In genomic region chr1:188794969-188795368, GRCh38 we compare ENCODE assay signal across 27 cellular contexts.
DNase-seq lines count a peak whose midpoint lies in the region; ATAC-seq, FAIRE-seq and TF ChIP-seq lines count a peak whose summit lies in the region.
"Had no signal": no experiment of that assay in that cellular context is flagged by ENCODE, and none has a peak within 500 bp of the region (broad histone marks: within the 10 kb centered on the region; RNA-seq: fewer than 3 reads in every experiment).

No MANE protein-coding gene starts in this region.

- no peak overlapping the region for H2BK15ac ChIP-seq in H1 (ENCODE audit: low read length)

- H3K4me3 ChIP-seq in A549 (no peak overlapping the region), MM.1S (ENCODE audit: low read length) (no peak overlapping the region), H1 (ENCODE audit: extremely low read depth in 1 of 4, insufficient read depth in 2 of 4, low read depth in 3 of 4, low read length in 4 of 4) (no peak overlapping the region)
- H3K4me3 ChIP-seq: BLaER1, GM12878 had no signal

- FAIRE-seq in A549 (lab: Jason Lieb, UNC) (peak; percentile 7), H1 (lab: Jason Lieb, UNC) (no peak)
- FAIRE-seq: GM12878, GM12892, GM18507 had no signal

- H3K79me2 ChIP-seq in MM.1S (ENCODE audit: low read length) (no peaks in the 10 kb centered on the region), H1 (ENCODE audit: control insufficient read depth in 1 of 2, insufficient read depth in 2 of 2, low read length in 2 of 2) (no peaks in the 10 kb centered on the region)

- no peak overlapping the region for H3K56ac ChIP-seq in H1 (replicated peaks; ENCODE audit: insufficient read length, low read depth, low read length)

- no peak overlapping the region for H4K8ac ChIP-seq in H1 (ENCODE audit: extremely low read depth, insufficient read depth, low read length)

- H2BK20ac ChIP-seq in H1 (ENCODE audit: low read length), result no peak overlapping the region

- no peak overlapping the region for H3K4me2 ChIP-seq in A549
- peak overlapping the region; percentile 12; the same call in 1 of the 2 replicates for H3K4me2 ChIP-seq in MM.1S (ENCODE audit: low read depth, low read length)
- no peak overlapping the region for H3K4me2 ChIP-seq in H1 (ENCODE audit: insufficient read depth in 1 of 2, low read depth in 2 of 2, low read length in 2 of 2)
- H3K4me2 ChIP-seq: BLaER1 had no signal

- H3K27ac ChIP-seq in A549, result no peak overlapping the region
- no peak overlapping the region; the same call in 1 of the 2 replicates for H3K27ac ChIP-seq in MM.1S (ENCODE audit: low read length)
- H3K27ac ChIP-seq in H1 (ENCODE audit: low read depth, low read length), result no peak overlapping the region
- H3K27ac ChIP-seq: 22Rv1, BLaER1 had no signal

- no peak overlapping the region for H3K23ac ChIP-seq in H1 (ENCODE audit: insufficient read length)

- H3K4me3 Mint-ChIP-seq in osteocyte (ENCODE audit: unreplicated experiment), result no peak overlapping the region
- H3K4me3 Mint-ChIP-seq: CD14-positive monocyte; CD4-positive, alpha-beta memory T cell; CD4-positive, CD25-positive, alpha-beta regulatory T cell; CD8-positive, alpha-beta memory T cell had no signal

- no peak overlapping the region for H4K91ac ChIP-seq in H1 (replicated peaks; ENCODE audit: insufficient read length, low read length)

- TF ChIP-seq EP300 in A549 (IDR thresholded peaks at IDR 0.05), result no peak
- TF ChIP-seq EP300 in H1 (IDR thresholded peaks at IDR 0.05; ENCODE audit: borderline replicate concordance in 1 of 2, low read depth in 2 of 2, low read length in 2 of 2), result no peak

- H3F3A ChIP-seq in MM.1S (ENCODE audit: insufficient read depth, low read length), result no peaks in the 10 kb centered on the region; the same call in 1 of the 2 replicates

- H2BK5ac ChIP-seq in H1 (ENCODE audit: low read depth, low read length), result no peak overlapping the region

- H3K36me3 ChIP-seq in MM.1S (replicated peaks; ENCODE audit: insufficient read depth, low read length) (no peaks in the 10 kb centered on the region), H1 (ENCODE audit: control insufficient read depth in 2 of 4, insufficient read depth in 4 of 4, low read length in 3 of 4) (no peaks in the 10 kb centered on the region; a peak in 1 of 8 replicates)
- H3K36me3 ChIP-seq: BE2C, BLaER1 had no signal

- H3K9me3 ChIP-seq in A549 (no peaks in the 10 kb centered on the region), MM.1S (replicated peaks; ENCODE audit: insufficient read depth, low read length) (no peaks in the 10 kb centered on the region), H1 (ENCODE audit: insufficient read depth in 2 of 2, low read depth in 1 of 2, low read length in 1 of 2) (no peaks in the 10 kb centered on the region)
- H3K9me3 ChIP-seq: BE2C, BLaER1 had no signal

- no peak for DNase-seq in A549 (ENCODE audit: low read depth in 1 of 2, low spot score in 1 of 2)
- DNase-seq in MM.1S, result peak; percentile 73
- DNase-seq in OCI-M1 (lab: John Stamatoyannopoulos, UW), result peak; percentile 18
- DNase-seq in H1 (ENCODE audit: low read depth in 1 of 2, low spot score in 2 of 2), result no peak
- no peak for DNase-seq in osteocyte (ENCODE audit: extremely low spot score, unreplicated experiment)
- no peak for DNase-seq in mesenteric fat pad (ENCODE audit: low spot score)
- DNase-seq in NCI-H2196 (lab: John Stamatoyannopoulos, UW; ENCODE audit: unreplicated experiment), result no peak
- DNase-seq: ACHN; BE2C; C1 segment of cervical spinal cord; CD4-positive, alpha-beta memory T cell; CD4-positive, CD25-positive, alpha-beta regulatory T cell; CD8-positive, alpha-beta memory T cell; COR-L47; DMS 273 treated with DMSO at 0.1 percent for 48 hours; DMS153; DMS53; DMS79; DND-41; EL; GDM1 had no signal

- no peak overlapping the region for H2BK12ac ChIP-seq in H1 (ENCODE audit: low read depth, low read length)

- H3K4me1 ChIP-seq in A549, result no peaks in the 10 kb centered on the region
- H3K4me1 ChIP-seq in MM.1S (ENCODE audit: low read length), result peaks cover 6% of the 10 kb centered on the region; the same call in 1 of the 2 replicates
- no peaks in the 10 kb centered on the region for H3K4me1 ChIP-seq in H1 (replicated peaks in 1 of 4; ENCODE audit: control insufficient read depth in 3 of 4, insufficient read depth in 4 of 4, low read length in 3 of 4)
- H3K4me1 ChIP-seq: BE2C, BLaER1 had no signal

- POLR2A ChIA-PET in A549 (lab: Yijun Ruan, JAX), result no interaction called here
- POLR2A ChIA-PET in H1 (lab: Charles Lee; ENCODE audit: partially characterized antibody), result no interaction called here

- H3K9ac ChIP-seq in MM.1S (ENCODE audit: low read length) (no peak overlapping the region), H1 (replicated peaks in 1 of 4; ENCODE audit: extremely low read depth in 1 of 4, low read depth in 3 of 4, low read length in 3 of 4) (no peak overlapping the region)
- H3K9ac ChIP-seq: BLaER1 had no signal

- H3K27me3 ChIP-seq in MM.1S (replicated peaks; ENCODE audit: insufficient read depth, low read length) (no peaks in the 10 kb centered on the region), H1 (replicated peaks in 1 of 4; ENCODE audit: control insufficient read depth in 3 of 4, extremely low read depth in 1 of 4, insufficient read depth in 3 of 4, low read length in 3 of 4) (no peaks in the 10 kb centered on the region)
- H3K27me3 ChIP-seq: BE2C, BLaER1 had no signal

- H4K20me1 ChIP-seq in MM.1S (ENCODE audit: insufficient read depth, low read length), result no peaks in the 10 kb centered on the region
- H4K20me1 ChIP-seq in H1 (replicated peaks in 1 of 2; ENCODE audit: control insufficient read depth in 1 of 2, insufficient read depth in 2 of 2, low read length in 2 of 2), result no peaks in the 10 kb centered on the region
- H4K20me1 ChIP-seq: BLaER1 had no signal

- no peaks in the 10 kb centered on the region for H3K36me3 Mint-ChIP-seq in osteocyte (ENCODE audit: unreplicated experiment)
- H3K36me3 Mint-ChIP-seq: CD14-positive monocyte; CD4-positive, alpha-beta memory T cell; CD4-positive, CD25-positive, alpha-beta regulatory T cell had no signal

- no peak overlapping the region for H3K14ac ChIP-seq in H1 (ENCODE audit: insufficient read length)

- H3K27ac Mint-ChIP-seq in osteocyte (ENCODE audit: unreplicated experiment), result no peak overlapping the region
- H3K27ac Mint-ChIP-seq: CD14-positive monocyte; CD4-positive, alpha-beta memory T cell; CD4-positive, CD25-positive, alpha-beta regulatory T cell; CD8-positive, alpha-beta memory T cell had no signal

- TF ChIP-seq POLR2A in A549 (IDR thresholded peaks at IDR 0.05; ENCODE audit: low read length), result no peak
- TF ChIP-seq POLR2A in H1 (IDR thresholded peaks at IDR 0.05; ENCODE audit: control extremely low read depth in 1 of 2, low read depth in 2 of 2, low read length in 2 of 2), result no peak

- H3K4me1 Mint-ChIP-seq in osteocyte (ENCODE audit: unreplicated experiment), result no peaks in the 10 kb centered on the region
- H3K4me1 Mint-ChIP-seq: CD14-positive monocyte; CD4-positive, alpha-beta memory T cell; CD4-positive, CD25-positive, alpha-beta regulatory T cell; CD8-positive, alpha-beta memory T cell had no signal

- TF ChIP-seq RAD21 in A549 (conservative IDR thresholded peaks at IDR 0.05 in 1 of 2, IDR thresholded peaks at IDR 0.05 in 1 of 2) (no peak), H1 (IDR thresholded peaks at IDR 0.05 in 1 of 2, conservative IDR thresholded peaks at IDR 0.05 in 1 of 2; ENCODE audit: low read depth in 2 of 2, low read length in 2 of 2) (no peak)

- no peak overlapping the region for H2BK120ac ChIP-seq in H1 (replicated peaks; ENCODE audit: low read depth, low read length)

- no peaks in the 10 kb centered on the region for H3K23me2 ChIP-seq in H1 (ENCODE audit: low read depth, low read length)

- H3K18ac ChIP-seq in H1 (ENCODE audit: extremely low read depth, low read length), result no peak overlapping the region

- H3K4ac ChIP-seq in H1 (replicated peaks; ENCODE audit: insufficient read length, low read depth, low read length), result no peak overlapping the region

- ATAC-seq in A549, result no peak
- ATAC-seq: GM12878 had no signal

- peaks cover 9% of the 10 kb centered on the region for H3K9me3 Mint-ChIP-seq in osteocyte (ENCODE audit: unreplicated experiment)

- no peaks in the 10 kb centered on the region for H3K9me2 ChIP-seq in MM.1S (replicated peaks; ENCODE audit: insufficient read depth, low read length)

- no peak overlapping the region for H2AK5ac ChIP-seq in H1 (ENCODE audit: low read depth, low read length)

- TF ChIP-seq CTCF in A549 (IDR thresholded peaks at IDR 0.05) (no peak), MM.1S (IDR thresholded peaks at IDR 0.05; ENCODE audit: low read length) (no peak), H1 (IDR thresholded peaks at IDR 0.05; ENCODE audit: control extremely low read depth in 1 of 3, insufficient read depth in 1 of 3, low read depth in 1 of 3, low read length in 3 of 3) (no peak), osteocyte (IDR thresholded peaks at IDR 0.05) (no peak)

- CTCF ChIA-PET in A549 (lab: Yijun Ruan, JAX), result interaction anchor here (0.7 kb wide), 1 partner anchor 13 kb away, joined by 3 read pairs; no protein-coding TSS in a partner anchor
- CTCF ChIA-PET in H1 (lab: Charles Lee; ENCODE audit: partially characterized antibody), result interaction anchor here (1.9 kb wide), 1 partner anchor 13 kb away, joined by 12 read pairs; no protein-coding TSS in a partner anchor

- H2AFZ ChIP-seq in MM.1S (ENCODE audit: low read length) (no peak overlapping the region), H1 (ENCODE audit: low read length) (0 out of 2 replicates have a peak overlapping the region, but pooled peaks have one; percentile 46)

- no peak overlapping the region for H4K5ac ChIP-seq in H1 (ENCODE audit: insufficient read length, low read depth, low read length)

- H3K27me3 Mint-ChIP-seq in osteocyte (ENCODE audit: unreplicated experiment), result no peaks in the 10 kb centered on the region
- H3K27me3 Mint-ChIP-seq: CD4-positive, alpha-beta memory T cell; CD4-positive, CD25-positive, alpha-beta regulatory T cell; CD8-positive, alpha-beta memory T cell had no signal

- no peaks in the 10 kb centered on the region for H3K79me1 ChIP-seq in H1 (ENCODE audit: low read depth, low read length)

TF ChIP-seq in A549, 52 proteins besides CTCF, POLR2A, EP300 and RAD21 (continues in another document):
- no peak for TF ChIP-seq CHD4 (IDR thresholded peaks at IDR 0.05; ENCODE audit: borderline replicate concordance)
- TF ChIP-seq NPAS2 (CRISPR knock-in tag; IDR thresholded peaks at IDR 0.05; ENCODE audit: borderline replicate concordance), result no peak
- no peak for TF ChIP-seq HES2 (IDR thresholded peaks at IDR 0.05)

TF ChIP-seq in H1, 55 proteins besides CTCF, POLR2A, EP300 and RAD21 (continues in another document):
- no peak for TF ChIP-seq SAP30 (IDR thresholded peaks at IDR 0.05; ENCODE audit: insufficient read depth, insufficient replicate concordance, low read length)
- TF ChIP-seq RXRA (IDR thresholded peaks at IDR 0.05; ENCODE audit: insufficient read depth, low read depth, low read length), result no peak
- TF ChIP-seq GABPA (IDR thresholded peaks at IDR 0.05; ENCODE audit: borderline replicate concordance, insufficient read depth, low read length), result no peak
- no peak for TF ChIP-seq POU5F1 (IDR thresholded peaks at IDR 0.05; ENCODE audit: low read depth, low read length)
- no peak for TF ChIP-seq EZH2 (IDR thresholded peaks at IDR 0.05; ENCODE audit: low read depth, low read length, severe bottlenecking)
- TF ChIP-seq KDM5A (IDR thresholded peaks at IDR 0.05; ENCODE audit: low read length), result no peak
- no peak for TF ChIP-seq SIRT6 (IDR thresholded peaks at IDR 0.05; ENCODE audit: low read length)

Comparison
In these comparisons a context has a peak if more than half of its experiments do, and no peak if none do; other contexts are left out.
1. DNase-seq: peak in MM.1S (single experiment) and OCI-M1 (single experiment); none in A549 (0 of 2), H1 (0 of 2), osteocyte (single experiment), mesenteric fat pad (single experiment) and NCI-H2196 (single experiment).